Comparison of ENCODE assay signal across 13 cellular contexts in genomic region chr7:50305697-50306300, GRCh38. TPM values are rescaled to one million over a fixed set of nuclear protein-coding genes. Genes with fewer than 3 reads are reported as not detected.
DNase-seq lines count a peak whose midpoint lies in the region; ATAC-seq, FAIRE-seq and TF ChIP-seq lines count a peak whose summit lies in the region.
"Had no signal": no experiment of that assay in that cellular context is flagged by ENCODE, and none has a peak within 500 bp of the region (broad histone marks: within the 10 kb centered on the region; RNA-seq: fewer than 3 reads in every experiment).

No MANE protein-coding gene starts in this region.

- peak overlapping the region; percentile 80 to 99 (median 92) for H3K4me3 Mint-ChIP-seq in CD4-positive, CD25-positive, alpha-beta regulatory T cell
- peak overlapping the region in 2 of 3 experiments; percentile 39 to 58 for H3K4me3 Mint-ChIP-seq in nephron

- no peaks in the 10 kb centered on the region for H3K9me3 Mint-ChIP-seq in CD4-positive, CD25-positive, alpha-beta regulatory T cell
- peaks cover 3% of the 10 kb centered on the region for H3K9me3 Mint-ChIP-seq in nephron

- DNase-seq in CD4-positive, CD25-positive, alpha-beta regulatory T cell, result peak in 1 of 3 donors; percentile 51
- no peak for DNase-seq in GM18507 (ENCODE audit: extremely low spot score, insufficient read length, low read depth)
- no peak for DNase-seq in adrenal gland
- no peak for DNase-seq in lower leg skin (ENCODE audit: low spot score in 2 of 2)
- DNase-seq: Caco-2, head of caudate nucleus, NCI-H1092 treated with DMSO at 0.1 percent for 48 hours, NCI-H774, testis had no signal

- peak overlapping the region; percentile 96 for H3K27ac ChIP-seq in CD4-positive, CD25-positive, alpha-beta regulatory T cell (ENCODE audit: insufficient read depth, low read length, poor library complexity, severe bottlenecking)
- peak overlapping the region in 3 of 5 donors; percentile 11 to 45 (median 38) for H3K27ac ChIP-seq in adrenal gland

- H3K27ac Mint-ChIP-seq in CD4-positive, CD25-positive, alpha-beta regulatory T cell, result peak overlapping the region; percentile 92 to 100 (median 97)
- H3K27ac Mint-ChIP-seq in nephron, result no peak overlapping the region

- WGBS in adrenal gland, 4 donors, result 54 to 64% (median 59%) methylated on average over 7 of the region's 7 CpGs
- 78% methylated on average over 7 of the region's 7 CpGs for WGBS in lower leg skin, 2 donors

- peaks cover 22% of the 10 kb centered on the region for H3K36me3 Mint-ChIP-seq in CD4-positive, CD25-positive, alpha-beta regulatory T cell
- H3K36me3 Mint-ChIP-seq in nephron (ENCODE audit: low read depth), result no peaks in the 10 kb centered on the region

- TF ChIP-seq POLR2A in adrenal gland (IDR thresholded peaks at IDR 0.05) (no peak), lower leg skin (IDR thresholded peaks at IDR 0.05) (no peak)

- H3K9me3 ChIP-seq in CD4-positive, CD25-positive, alpha-beta regulatory T cell (ENCODE audit: control insufficient read depth in 2 of 2, low read length in 2 of 2), result no peaks in the 10 kb centered on the region
- no peaks in the 10 kb centered on the region for H3K9me3 ChIP-seq in adrenal gland (replicated peaks in 1 of 3)
- H3K9me3 ChIP-seq: Caco-2, testis had no signal

- ATAC-seq in CD4-positive, CD25-positive, alpha-beta regulatory T cell (ENCODE audit: low read depth in 2 of 2), result no peak
- ATAC-seq in GM18873 (IDR thresholded peaks at IDR 0.05; ENCODE audit: low FRiP score, unreplicated experiment) (no peak), GM21390 (IDR thresholded peaks at IDR 0.05; ENCODE audit: unreplicated experiment) (no peak), GM19397 (IDR thresholded peaks at IDR 0.05; ENCODE audit: unreplicated experiment) (no peak)

- peaks cover 0 to 48% (median 28%) of the 10 kb centered on the region in 4 donors for H3K4me1 Mint-ChIP-seq in CD4-positive, CD25-positive, alpha-beta regulatory T cell
- H3K4me1 Mint-ChIP-seq in nephron, result no peaks in the 10 kb centered on the region

- peaks cover 41% of the 10 kb centered on the region for H3K4me1 ChIP-seq in CD4-positive, CD25-positive, alpha-beta regulatory T cell (ENCODE audit: control insufficient read depth, insufficient read depth, low read length, poor library complexity, severe bottlenecking)
- H3K4me1 ChIP-seq in adrenal gland (replicated peaks in 1 of 2), result no peaks in the 10 kb centered on the region
- H3K4me1 ChIP-seq: Caco-2, testis had no signal

- TF ChIP-seq CTCF in adrenal gland (IDR thresholded peaks at IDR 0.05), result no peak
- no peak for TF ChIP-seq CTCF in nephron (IDR thresholded peaks at IDR 0.05; ENCODE audit: unreplicated experiment in 3 of 3)
- TF ChIP-seq CTCF in lower leg skin (IDR thresholded peaks at IDR 0.05), result no peak

- no peaks in the 10 kb centered on the region for H3K27me3 ChIP-seq in CD4-positive, CD25-positive, alpha-beta regulatory T cell (ENCODE audit: control insufficient read depth, insufficient read depth, low read length)
- H3K27me3 ChIP-seq in adrenal gland, result peaks cover 28% of the 10 kb centered on the region
- H3K27me3 ChIP-seq: testis had no signal

- intact Hi-C loops in adrenal gland (cut with DNase I) (no loop called here), lower leg skin (cut with DNase I; ENCODE audit: low total_unique reads) (loop anchor here (10.0 kb wide), 1 partner anchor 61 kb away; no protein-coding TSS in a partner anchor)

- peak overlapping the region; percentile 100 for H3K4me3 ChIP-seq in CD4-positive, CD25-positive, alpha-beta regulatory T cell (ENCODE audit: low read depth, low read length)
- H3K4me3 ChIP-seq in adrenal gland (peak overlapping the region in 1 of 4 donors; percentile 52), lower leg skin (ENCODE audit: low read depth, poor library complexity, severe bottlenecking) (no peak overlapping the region)

- FAIRE-seq in GM18507 (lab: Jason Lieb, UNC), result peak; percentile 46

- H3K36me3 ChIP-seq in CD4-positive, CD25-positive, alpha-beta regulatory T cell (ENCODE audit: control insufficient read depth, insufficient read depth, low read length), result peaks cover 4% of the 10 kb centered on the region
- H3K36me3 ChIP-seq in adrenal gland (replicated peaks in 1 of 2), result no peaks in the 10 kb centered on the region

- no peaks in the 10 kb centered on the region for H3K27me3 Mint-ChIP-seq in CD4-positive, CD25-positive, alpha-beta regulatory T cell
- H3K27me3 Mint-ChIP-seq in nephron (ENCODE audit: low read depth), result peaks cover 93% of the 10 kb centered on the region

RNA-seq across cellular contexts. Expression of gene IKZF1, which starts 1.3 kb away (rescaled TPM):
- total RNA-seq in CD4-positive, CD25-positive, alpha-beta regulatory T cell, result 376 TPM
- polyA plus RNA-seq in CD4-positive, CD25-positive, alpha-beta regulatory T cell, result 100 to 1,000 TPM; 153 to 176 (median 164) TPM
- total RNA-seq in adrenal gland (10 to 100 TPM in 6 of 8 donors, 1 to 10 TPM in 2; 3.2 to 31.5 (median 10.9) TPM), lower leg skin (10 to 100 TPM in 1 of 4 donors, 1 to 10 TPM in 3; 5.3 to 10.8 (median 7.6) TPM)
- 1 to 10 TPM in 2 of 3 donors, under 1 TPM in 1; 0.98 to 2.7 (median 2.4) TPM for polyA plus RNA-seq in adrenal gland
- total RNA-seq: Caco-2 had no signal

Comparison
In these comparisons a context has a peak if more than half of its experiments do, and no peak if none do; other contexts are left out.
1. H3K27ac Mint-ChIP-seq: peak in CD4-positive, CD25-positive, alpha-beta regulatory T cell (3 of 3); none in nephron (0 of 3).
2. RNA of gene IKZF1, which starts 1.3 kb away (total RNA-seq): 376 TPM in CD4-positive, CD25-positive, alpha-beta regulatory T cell (single experiment); 3.2 to 31.5 TPM in adrenal gland and 5.3 to 10.8 TPM in lower leg skin; every median in the first group is over 10 times any median in the second.